9 cellular contexts compared by ENCODE assay signal in the genomic region with DNA sequence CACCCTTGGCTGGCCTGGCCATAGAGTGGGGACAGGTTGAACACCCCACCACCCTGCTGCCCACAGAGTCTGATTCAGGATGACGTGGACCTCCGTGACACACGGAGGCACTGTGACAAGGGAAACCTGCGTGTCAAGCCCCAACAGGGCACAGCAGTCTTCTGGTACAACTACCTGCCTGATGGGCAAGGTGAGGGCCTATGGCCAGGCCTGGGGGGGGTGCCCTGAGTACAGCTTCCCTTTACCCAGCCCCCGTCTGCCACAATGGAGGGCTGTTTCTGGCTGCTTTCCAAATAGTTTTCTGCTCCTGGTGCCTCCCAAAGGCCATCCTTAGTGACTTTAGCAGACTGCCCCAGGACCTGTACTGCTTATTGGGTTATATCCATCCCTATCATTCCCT. TPM values are rescaled to one million over a fixed set of nuclear protein-coding genes. Genes with fewer than 3 reads are reported as not detected.
DNase-seq lines count a peak whose midpoint lies in the region; ATAC-seq and TF ChIP-seq lines count a peak whose summit lies in the region.
"Had no signal": no experiment of that assay in that cellular context is flagged by ENCODE, and none has a peak within 500 bp of the region (broad histone marks: within the 10 kb centered on the region; RNA-seq: fewer than 3 reads in every experiment).

No MANE protein-coding gene starts in this region.

- no peaks in the 10 kb centered on the region for H4K20me1 ChIP-seq in MM.1S (ENCODE audit: insufficient read depth, low read length)

- intact Hi-C loops in CD4-positive, alpha-beta T cell (cut with DNase I, micrococcal nuclease): loop anchor here (2.0 to 5.0 kb wide), 4 partner anchors 15 to 1494 kb away; partner anchors contain the start of genes ELP6 (in 1 of the 2), NME6 (in 1 of the 2) and P4HTM (in 1 of the 2)

- H3K4me2 ChIP-seq in MM.1S (ENCODE audit: low read depth, low read length): peak overlapping the region; percentile 96
- H3K4me2 ChIP-seq in parathyroid adenoma (ENCODE audit: low read length): peak overlapping the region; percentile 100

- peaks cover 4% of the 10 kb centered on the region; the same call in 1 of the 2 replicates for H3F3A ChIP-seq in MM.1S (ENCODE audit: insufficient read depth, low read length)

- no peaks in the 10 kb centered on the region for H3K9me3 Mint-ChIP-seq in CD4-positive, alpha-beta T cell

- H3K9me2 ChIP-seq in MM.1S (replicated peaks; ENCODE audit: insufficient read depth, low read length): no peaks in the 10 kb centered on the region

- peaks cover 24% of the 10 kb centered on the region for H3K4me1 Mint-ChIP-seq in CD4-positive, alpha-beta T cell (ENCODE audit: low read depth)

- TF ChIP-seq CTCF in CD4-positive, alpha-beta T cell (IDR thresholded peaks at IDR 0.05): no peak
- TF ChIP-seq CTCF in MM.1S (IDR thresholded peaks at IDR 0.05; ENCODE audit: low read length): no peak
- no peak for TF ChIP-seq CTCF in parathyroid adenoma (IDR thresholded peaks at IDR 0.05)

- CTCF ChIA-PET in CD4-positive, alpha-beta T cell (lab: Charles Lee): interaction anchor here (4.3 to 5.2 kb wide), 2 partner anchors 16 to 17 kb away, joined by 59 to 100 read pairs; partner anchors contain the start of genes NDUFAF3 and P4HTM

- H3K36me3 Mint-ChIP-seq in CD4-positive, alpha-beta T cell (ENCODE audit: low read depth): peaks cover 14% of the 10 kb centered on the region

- ATAC-seq in CD4-positive, alpha-beta T cell (ENCODE audit: poor library complexity): no peak
- ATAC-seq in HG02678 (IDR thresholded peaks at IDR 0.05; ENCODE audit: unreplicated experiment): no peak

- H3K4me1 ChIP-seq in MM.1S (ENCODE audit: low read length) (peaks cover 3% of the 10 kb centered on the region; the same call in 1 of the 2 replicates), duodenal mucosa (ENCODE audit: control insufficient read depth in 1 of 2, insufficient read depth in 2 of 2, low read length in 2 of 2) (peaks cover 15 to 19% of the 10 kb centered on the region in 2 donors), parathyroid adenoma (peaks cover 6% of the 10 kb centered on the region)

- no peaks in the 10 kb centered on the region for H3K36me3 ChIP-seq in MM.1S (replicated peaks; ENCODE audit: insufficient read depth, low read length)
- peaks cover 0 to 8% of the 10 kb centered on the region in 2 donors for H3K36me3 ChIP-seq in duodenal mucosa (ENCODE audit: control insufficient read depth in 1 of 2, insufficient read depth in 2 of 2, low read length in 2 of 2)
- H3K36me3 ChIP-seq in parathyroid adenoma (ENCODE audit: control insufficient read depth, insufficient read depth, low read length): no peaks in the 10 kb centered on the region

- no peaks in the 10 kb centered on the region for H3K9me3 ChIP-seq in CD4-positive, alpha-beta T cell (ENCODE audit: control insufficient read depth, low read length)
- H3K9me3 ChIP-seq in MM.1S (replicated peaks; ENCODE audit: insufficient read depth, low read length) (no peaks in the 10 kb centered on the region), duodenal mucosa (ENCODE audit: control insufficient read depth in 1 of 2, low read length in 2 of 2) (no peaks in the 10 kb centered on the region), parathyroid adenoma (ENCODE audit: control insufficient read depth, low read length) (no peaks in the 10 kb centered on the region)

- H3K27ac ChIP-seq in CD4-positive, alpha-beta T cell (ENCODE audit: low read depth, low read length): no peak overlapping the region
- no peak overlapping the region for H3K27ac ChIP-seq in MM.1S (ENCODE audit: low read length)
- peak overlapping the region; percentile 98 for H3K27ac ChIP-seq in duodenal mucosa (ENCODE audit: low read depth, low read length)
- H3K27ac ChIP-seq in parathyroid adenoma: no peak overlapping the region

- H3K27me3 Mint-ChIP-seq in CD4-positive, alpha-beta T cell: no peaks in the 10 kb centered on the region

- H3K9ac ChIP-seq in MM.1S (ENCODE audit: low read length): no peak overlapping the region; the same call in 1 of the 2 replicates
- peak overlapping the region; percentile 98 to 99 for H3K9ac ChIP-seq in duodenal mucosa (ENCODE audit: low read depth in 1 of 2, low read length in 2 of 2)
- no peak overlapping the region for H3K9ac ChIP-seq in parathyroid adenoma

- H3K4me3 Mint-ChIP-seq in CD4-positive, alpha-beta T cell: peak overlapping the region; percentile 99

- H3K27ac Mint-ChIP-seq in CD4-positive, alpha-beta T cell: peak overlapping the region; percentile 97

- H3K27me3 ChIP-seq in CD4-positive, alpha-beta T cell (ENCODE audit: control insufficient read depth, insufficient read depth, low read length): no peaks in the 10 kb centered on the region
- H3K27me3 ChIP-seq in MM.1S (replicated peaks; ENCODE audit: insufficient read depth, low read length) (no peaks in the 10 kb centered on the region), duodenal mucosa (ENCODE audit: control insufficient read depth in 1 of 2, insufficient read depth in 2 of 2, low read length in 2 of 2) (no peaks in the 10 kb centered on the region), parathyroid adenoma (ENCODE audit: control insufficient read depth, insufficient read depth, low read length) (no peaks in the 10 kb centered on the region)

- H3K4me3 ChIP-seq in MM.1S (ENCODE audit: low read length) (peak overlapping the region; percentile 87; the same call in 1 of the 2 replicates), duodenal mucosa (ENCODE audit: low read depth in 1 of 2, low read length in 2 of 2) (peak overlapping the region; percentile 90 to 94), parathyroid adenoma (ENCODE audit: low read depth, low read length) (peak overlapping the region; percentile 100)

- DNase-seq in CD4-positive, alpha-beta T cell: no peak
- DNase-seq in MM.1S: no peak
- DNase-seq in middle frontal gyrus (ENCODE audit: extremely low spot score, low spot score): no peak
- DNase-seq in HUDEP-2 (lab: John Stamatoyannopoulos, UW; ENCODE audit: unreplicated experiment in 76 of 76): no peak
- DNase-seq in DMS79 treated with DMSO at 0.1 percent for 48 hours (lab: John Stamatoyannopoulos, UW): no peak
- DNase-seq: T1000 had no signal

- POLR2A ChIA-PET in CD4-positive, alpha-beta T cell (lab: Charles Lee): interaction anchor here (2.3 to 8.0 kb wide), 4 partner anchors 16 to 114 kb away, joined by 17 to 331 read pairs (median 98); partner anchors contain the start of genes DALRD3, NDUFAF3, P4HTM and QRICH1

- peaks cover 40% of the 10 kb centered on the region for H3K79me2 ChIP-seq in MM.1S (ENCODE audit: low read length)
- H3K79me2 ChIP-seq in parathyroid adenoma: peaks cover 32% of the 10 kb centered on the region

- H2AFZ ChIP-seq in MM.1S (ENCODE audit: low read length): no peak overlapping the region
- no peak overlapping the region for H2AFZ ChIP-seq in parathyroid adenoma

RNA-seq across cellular contexts. Expression of gene WDR6, which starts 1.2 kb away (rescaled TPM):
- total RNA-seq in CD4-positive, alpha-beta T cell: 100 to 1,000 TPM; 132 to 134 TPM

RNA-seq across cellular contexts. Expression of gene DALRD3, which starts 12.4 kb away (rescaled TPM):
- total RNA-seq in CD4-positive, alpha-beta T cell: 10 to 100 TPM; 15.1 to 15.6 TPM

RNA-seq across cellular contexts. Expression of gene NDUFAF3, which starts 15.9 kb away (rescaled TPM):
- 10 to 100 TPM; 52.7 to 53.2 TPM for total RNA-seq in CD4-positive, alpha-beta T cell

RNA-seq across cellular contexts. Expression of gene P4HTM, which starts 16.0 kb away (rescaled TPM):
- 10 to 100 TPM; 45.9 to 47.0 TPM for total RNA-seq in CD4-positive, alpha-beta T cell

RNA-seq across cellular contexts. Expression of gene IMPDH2, which starts 23.2 kb away (rescaled TPM):
- 100 to 1,000 TPM; 133 to 135 TPM for total RNA-seq in CD4-positive, alpha-beta T cell

Comparison
In these comparisons a context has a peak if more than half of its experiments do, and no peak if none do; other contexts are left out.
1. H3K9ac ChIP-seq: peak in duodenal mucosa (2 of 2); none in MM.1S (single experiment) and parathyroid adenoma (single experiment).
2. Peak in every context shown above with its lines, with median percentiles within 50 percentile points of each other: H3K4me3 ChIP-seq.